2 cellular contexts compared by ENCODE assay signal in the genomic region with DNA sequence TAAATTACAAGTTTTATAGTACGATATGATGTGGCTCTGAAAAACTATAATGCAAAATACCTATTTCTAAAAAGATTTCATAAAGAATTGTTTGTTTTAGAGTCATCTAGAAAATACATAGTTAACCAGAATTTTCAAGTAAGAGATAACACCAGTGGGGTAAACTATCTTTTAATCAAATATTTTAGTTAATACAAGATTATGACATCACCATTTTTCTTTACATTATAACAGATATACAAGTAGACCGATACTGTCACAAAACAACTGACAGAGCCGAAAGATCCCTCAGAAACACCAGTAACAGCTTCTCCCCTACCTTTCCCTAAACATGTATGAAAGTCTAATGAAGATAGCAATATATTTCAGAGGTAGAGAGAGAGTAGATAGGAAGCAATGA.
TF ChIP-seq lines count a peak whose summit lies in the region.

No MANE protein-coding gene starts in this region.

TF ChIP-seq in HepG2, 621 proteins besides CTCF, POLR2A, EP300 and RAD21:
- TF ChIP-seq PCBP2 (optimal IDR thresholded peaks at IDR 0.05; ENCODE audit: low read depth, low read length, poor library complexity, severe bottlenecking) (no peak), ATF7 (IDR thresholded peaks at IDR 0.05) (peak; percentile 77), ATF7 (CRISPR knock-in tag; IDR thresholded peaks at IDR 0.05) (no peak), AHR (CRISPR knock-in tag; IDR thresholded peaks at IDR 0.05) (no peak), ZMYM3 (CRISPR knock-in tag; IDR thresholded peaks at IDR 0.05) (no peak)

TF ChIP-seq in K562, 482 proteins besides CTCF, POLR2A, EP300 and RAD21:
- TF ChIP-seq ATF7 (IDR thresholded peaks at IDR 0.05) (peak; percentile 41; the same call in 1 of the 2 replicates), ELF2 (CRISPR knock-in tag; IDR thresholded peaks at IDR 0.05) (no peak)
- TF ChIP-seq, protein P1, sequence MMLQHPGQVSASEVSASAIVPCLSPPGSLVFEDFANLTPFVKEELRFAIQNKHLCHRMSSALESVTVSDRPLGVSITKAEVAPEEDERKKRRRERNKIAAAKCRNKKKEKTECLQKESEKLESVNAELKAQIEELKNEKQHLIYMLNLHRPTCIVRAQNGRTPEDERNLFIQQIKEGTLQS (IDR thresholded peaks at IDR 0.05): peak; percentile 60; the same call in 1 of the 2 replicates
- TF ChIP-seq, protein P1 (CRISPR knock-in tag; conservative IDR thresholded peaks at IDR 0.05): no peak
TF ChIP-seq in K562: peak in this region for 2.
